ENCODE assay signal across 8 cellular contexts in the genomic region with DNA sequence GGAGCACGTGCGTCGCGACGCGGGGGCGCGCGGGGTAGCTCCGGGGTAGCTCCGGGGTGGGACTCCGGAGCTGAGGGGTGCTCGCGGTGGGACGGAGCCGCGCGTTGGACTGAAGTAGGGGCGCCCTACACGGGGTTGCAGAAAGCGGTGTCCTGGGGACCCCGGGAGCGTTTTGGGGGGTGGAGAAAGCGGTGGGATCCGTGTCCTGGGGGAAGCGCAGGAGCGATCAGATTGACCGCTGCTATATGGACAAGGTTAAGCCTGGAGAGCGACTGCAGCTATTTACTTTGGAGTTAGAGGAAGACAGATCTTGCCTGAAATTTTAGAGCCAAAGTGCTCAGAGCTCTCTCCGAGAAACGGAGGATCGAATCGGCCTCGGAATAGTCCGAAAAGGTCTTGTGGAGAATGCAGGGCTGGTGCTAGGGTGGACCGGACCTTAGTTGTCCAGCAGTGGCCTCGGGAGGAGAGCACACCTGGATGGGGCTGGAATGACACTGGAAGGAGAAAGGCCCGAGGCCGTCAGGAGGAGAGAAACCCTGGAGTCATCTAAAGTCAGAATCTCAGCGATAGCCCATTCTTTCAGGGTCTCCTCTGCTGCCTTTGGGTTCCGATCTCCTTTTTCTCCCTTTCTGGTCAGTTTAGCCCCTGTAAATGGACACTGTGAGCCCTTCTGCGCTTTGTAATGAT. TPM values are rescaled to one million over a fixed set of nuclear protein-coding genes. Genes with fewer than 3 reads are reported as not detected.
DNase-seq lines count a peak whose midpoint lies in the region; ATAC-seq and TF ChIP-seq lines count a peak whose summit lies in the region.

No MANE protein-coding gene starts in this region.

- H3K36me3 Mint-ChIP-seq in neural progenitor cell = peaks cover 13% of the 10 kb centered on the region

- ATAC-seq in HG02623 (IDR thresholded peaks at IDR 0.05; ENCODE audit: unreplicated experiment) (no peak), HG02852 (IDR thresholded peaks at IDR 0.05; ENCODE audit: unreplicated experiment) (no peak)

- H4K20me1 ChIP-seq in OCI-LY1 (ENCODE audit: insufficient read depth, low read length) (no peaks in the 10 kb centered on the region), neural progenitor cell (ENCODE audit: low read depth) (no peaks in the 10 kb centered on the region)

- H3K4me2 ChIP-seq in OCI-LY1 (ENCODE audit: low read length) (peak overlapping the region; percentile 97), neural progenitor cell (peak overlapping the region; percentile 97)

- H3F3A ChIP-seq in OCI-LY1 (ENCODE audit: insufficient read depth, low read length) (no peaks in the 10 kb centered on the region), neural progenitor cell (ENCODE audit: low read depth) (peaks cover 4% of the 10 kb centered on the region)

- peaks cover 8% of the 10 kb centered on the region for H3K4me1 Mint-ChIP-seq in neural progenitor cell

- peaks cover 6% of the 10 kb centered on the region for H3K27me3 Mint-ChIP-seq in neural progenitor cell (ENCODE audit: insufficient read depth, low read depth)

- H3K4me1 ChIP-seq in OCI-LY1 (ENCODE audit: insufficient read depth, low read length, severe bottlenecking) (peaks cover 26% of the 10 kb centered on the region), endocrine pancreas (ENCODE audit: control insufficient read depth, insufficient read depth, low read length) (peaks cover 5% of the 10 kb centered on the region), neural progenitor cell (peaks cover 8% of the 10 kb centered on the region)

- H2AFZ ChIP-seq in OCI-LY1 (ENCODE audit: low read length) (no peak overlapping the region), neural progenitor cell (replicated peaks) (peak overlapping the region; percentile 99)

- H3K27me3 ChIP-seq in OCI-LY1 (ENCODE audit: insufficient read depth, low read length) (no peaks in the 10 kb centered on the region), endocrine pancreas (ENCODE audit: control insufficient read depth, insufficient read depth, low read length) (no peaks in the 10 kb centered on the region), neural progenitor cell (no peaks in the 10 kb centered on the region)

- H3K9me2 ChIP-seq in OCI-LY1 (ENCODE audit: low read depth, low read length) = no peaks in the 10 kb centered on the region

- H3K9me3 ChIP-seq in OCI-LY1 (ENCODE audit: low read length) (no peaks in the 10 kb centered on the region), endocrine pancreas (ENCODE audit: control insufficient read depth, low read length) (no peaks in the 10 kb centered on the region), neural progenitor cell (ENCODE audit: low read depth) (no peaks in the 10 kb centered on the region)

- peak overlapping the region; percentile 74 for H3K27ac Mint-ChIP-seq in neural progenitor cell

- H3K4me3 ChIP-seq in OCI-LY1 (ENCODE audit: low read depth, low read length, poor library complexity, severe bottlenecking) (peak overlapping the region; percentile 94), endocrine pancreas (ENCODE audit: control insufficient read depth, insufficient read depth, low read length) (peak overlapping the region; percentile 57), neural progenitor cell (peak overlapping the region; percentile 95)

- no peak for TF ChIP-seq CTCF in OCI-LY1 (IDR thresholded peaks at IDR 0.05; ENCODE audit: low read length)
- no peak for TF ChIP-seq CTCF in neural progenitor cell (IDR thresholded peaks at IDR 0.05)

- peak; percentile 48 for DNase-seq in DMS53 (lab: John Stamatoyannopoulos, UW)
- no peak for DNase-seq in DMS53 treated with DMSO at 0.1 percent for 48 hours (lab: John Stamatoyannopoulos, UW; ENCODE audit: unreplicated experiment)
- DNase-seq in neural progenitor cell (ENCODE audit: low spot score) = peak; percentile 10
- DNase-seq in GDM1 (lab: John Stamatoyannopoulos, UW) = no peak

- peak overlapping the region; percentile 98 for H3K4me3 Mint-ChIP-seq in neural progenitor cell

- H3K9ac ChIP-seq in OCI-LY1 (ENCODE audit: low read length) (peak overlapping the region; percentile 97), endocrine pancreas (ENCODE audit: control insufficient read depth, insufficient read depth, low read length) (peak overlapping the region; percentile 47), neural progenitor cell (no peak overlapping the region)

- H3K36me3 ChIP-seq in OCI-LY1 (ENCODE audit: insufficient read depth, low read length) (peaks cover 33% of the 10 kb centered on the region), endocrine pancreas (ENCODE audit: control insufficient read depth, insufficient read depth, low read length) (no peaks in the 10 kb centered on the region), neural progenitor cell (no peaks in the 10 kb centered on the region)

- H3K79me2 ChIP-seq in OCI-LY1 (ENCODE audit: insufficient read depth, low read length) (peaks cover 48% of the 10 kb centered on the region), neural progenitor cell (ENCODE audit: low read depth) (peaks cover 57% of the 10 kb centered on the region)

- H3K9me3 Mint-ChIP-seq in neural progenitor cell = no peaks in the 10 kb centered on the region

- H3K27ac ChIP-seq in OCI-LY1 (ENCODE audit: low read depth, low read length, poor library complexity, severe bottlenecking) (peak overlapping the region; percentile 71), neural progenitor cell (no peak overlapping the region)

RNA-seq across cellular contexts. Expression of a gene that starts 0.6 kb away (rescaled TPM):
- total RNA-seq in neural progenitor cell (ENCODE audit: low replicate concordance) = 15.0 and 17.2 TPM in 2 replicates

Comparison
In these comparisons a context has a peak if more than half of its experiments do, and no peak if none do; other contexts are left out.
1. DNase-seq: peak in DMS53 (single experiment) and neural progenitor cell (single experiment); none in DMS53 treated with DMSO at 0.1 percent for 48 hours (single experiment) and GDM1 (single experiment).
2. Peak in every context shown above with its lines, with median percentiles within 50 percentile points of each other: H3K4me3 ChIP-seq.